ENCODE assay signal across 18 cellular contexts in genomic region chr11:65776710-65777141, GRCh38. TPM values are rescaled to one million over a fixed set of nuclear protein-coding genes. Genes with fewer than 3 reads are reported as not detected.
DNase-seq lines count a peak whose midpoint lies in the region; ATAC-seq and TF ChIP-seq lines count a peak whose summit lies in the region.
"Had no signal": no experiment of that assay in that cellular context is flagged by ENCODE, and none has a peak within 500 bp of the region (broad histone marks: within the 10 kb centered on the region; RNA-seq: fewer than 3 reads in every experiment).

No MANE protein-coding gene starts in this region.

- no peak overlapping the region for H3K23ac ChIP-seq in H9 (ENCODE audit: insufficient read length, low read depth, low read length)

- H3K9me3 Mint-ChIP-seq in CD14-positive monocyte (no peaks in the 10 kb centered on the region), H9 (peaks cover 0 to 2% of the 10 kb centered on the region in 2 experiments; a peak in 1 of 5 replicates)
- H3K9me3 Mint-ChIP-seq in activated naive CD4-positive, alpha-beta T cell treated with anti-CD3 and anti-CD28 coated beads, Interleukin-2, amount 50 U/mL, for 72 hours, result no peaks in the 10 kb centered on the region
- H3K9me3 Mint-ChIP-seq: central memory CD8-positive, alpha-beta T cell had no signal

- no peaks in the 10 kb centered on the region for H3K4me1 ChIP-seq in H9 (ENCODE audit: insufficient read depth, low read length)

- H2BK12ac ChIP-seq in H9 (ENCODE audit: insufficient read length, low read depth, low read length), result no peak overlapping the region

- H2BK120ac ChIP-seq in H9 (ENCODE audit: low read depth, low read length, poor library complexity, severe bottlenecking), result no peak overlapping the region

- no peak overlapping the region for H2BK20ac ChIP-seq in H9 (ENCODE audit: low read depth, low read length, poor library complexity, severe bottlenecking)

- H3K9me3 ChIP-seq in T-helper 17 cell (ENCODE audit: control insufficient read depth, low read length, poor library complexity, severe bottlenecking) (no peaks in the 10 kb centered on the region), H9 (ENCODE audit: control insufficient read depth, low read depth, low read length) (no peaks in the 10 kb centered on the region)

- no peak overlapping the region for H4K91ac ChIP-seq in H9 (ENCODE audit: insufficient read length, low read depth, low read length)

- no peak overlapping the region for H3K4me2 ChIP-seq in H9 (ENCODE audit: insufficient read depth, insufficient read length, low read length)
- H3K4me2 ChIP-seq: KMS-11 had no signal

- H3K4me3 Mint-ChIP-seq in CD14-positive monocyte (peak overlapping the region; percentile 57 to 67), T-helper 17 cell (no peak overlapping the region), H9 (no peak overlapping the region)

- no peak for TF ChIP-seq CTCF in CD14-positive monocyte (IDR thresholded peaks at IDR 0.05)
- no peak for TF ChIP-seq CTCF in H9 (conservative IDR thresholded peaks at IDR 0.05)

- H3K79me2 ChIP-seq in H9 (ENCODE audit: insufficient read depth, low read length), result no peaks in the 10 kb centered on the region

- no peak overlapping the region for H3K14ac ChIP-seq in H9 (ENCODE audit: insufficient read depth, low read length)

- H3K18ac ChIP-seq in H9 (ENCODE audit: insufficient read length, low read depth, low read length), result no peak overlapping the region

- H3K27me3 ChIP-seq in H9 (ENCODE audit: insufficient read depth, low read length), result no peaks in the 10 kb centered on the region
- H3K27me3 ChIP-seq: foreskin keratinocyte had no signal

- H3K9ac ChIP-seq in H9 (ENCODE audit: extremely low read depth, insufficient read length, low read length), result no peak overlapping the region
- H3K9ac ChIP-seq: KMS-11 had no signal

- H4K5ac ChIP-seq in H9 (ENCODE audit: insufficient read length, low read depth, low read length), result no peak overlapping the region

- peak overlapping the region; percentile 99 to 100 (median 100) for H3K27ac Mint-ChIP-seq in CD14-positive monocyte
- H3K27ac Mint-ChIP-seq in T-helper 17 cell, result peak overlapping the region; percentile 37
- peak overlapping the region in 1 of 3 experiments; percentile 85; a peak in 2 of 7 replicates for H3K27ac Mint-ChIP-seq in H9
- H3K27ac Mint-ChIP-seq in activated naive CD4-positive, alpha-beta T cell treated with anti-CD3 and anti-CD28 coated beads, Interleukin-2, amount 50 U/mL, for 72 hours, result peak overlapping the region in 1 of 2 donors; percentile 29
- H3K27ac Mint-ChIP-seq: B cell had no signal

- H3K4me3 ChIP-seq in skin epidermis, result no peak overlapping the region

- H3K27me3 Mint-ChIP-seq in CD14-positive monocyte (ENCODE audit: low read depth in 3 of 3), result peaks cover 0 to 3% (median 0%) of the 10 kb centered on the region in 3 donors
- H3K27me3 Mint-ChIP-seq in T-helper 17 cell, result no peaks in the 10 kb centered on the region
- H3K27me3 Mint-ChIP-seq in H9 (ENCODE audit: low read depth), result peaks cover 2% of the 10 kb centered on the region
- H3K27me3 Mint-ChIP-seq: B cell; central memory CD8-positive, alpha-beta T cell had no signal

- H3K79me1 ChIP-seq in H9 (ENCODE audit: insufficient read depth, low read depth, low read length, poor library complexity, severe bottlenecking), result no peaks in the 10 kb centered on the region

- H2AFZ ChIP-seq in H9 (ENCODE audit: low read length), result no peak overlapping the region

- peaks cover 8% of the 10 kb centered on the region for H3K23me2 ChIP-seq in H9 (ENCODE audit: insufficient read length, low read depth, low read length, poor library complexity, severe bottlenecking)

- no peak overlapping the region for H2BK5ac ChIP-seq in H9 (ENCODE audit: insufficient read length, low read length)

- H3K27ac ChIP-seq in skin epidermis, result peak overlapping the region in 19 of 21 experiments; percentile 12 to 82 (median 54)
- no peak overlapping the region for H3K27ac ChIP-seq in H9 (ENCODE audit: insufficient read length, low read depth, low read length)
- H3K27ac ChIP-seq: foreskin keratinocyte, KMS-11 had no signal

- no CpG with 5 or more reads among the region's 8 CpGs for WGBS in H9 (ENCODE audit: extremely low coverage, insufficient read length, low lambda C conversion rate)

- peaks cover 21 to 43% of the 10 kb centered on the region in 2 donors for H3K36me3 Mint-ChIP-seq in CD14-positive monocyte
- H3K36me3 Mint-ChIP-seq in T-helper 17 cell (ENCODE audit: low read depth), result no peaks in the 10 kb centered on the region
- H3K36me3 Mint-ChIP-seq in H9 (ENCODE audit: insufficient read depth in 1 of 3, low read depth in 3 of 3), result peaks cover 0 to 18% (median 8%) of the 10 kb centered on the region in 3 experiments; a peak in 4 of 7 replicates
- no peaks in the 10 kb centered on the region for H3K36me3 Mint-ChIP-seq in activated naive CD4-positive, alpha-beta T cell treated with anti-CD3 and anti-CD28 coated beads, Interleukin-2, amount 50 U/mL, for 72 hours

- H3K4ac ChIP-seq in H9 (ENCODE audit: low read depth, low read length), result no peak overlapping the region

- H3K4me1 Mint-ChIP-seq in CD14-positive monocyte, result peaks cover 64% of the 10 kb centered on the region
- H3K4me1 Mint-ChIP-seq in T-helper 17 cell, result peaks cover 6% of the 10 kb centered on the region
- H3K4me1 Mint-ChIP-seq in H9, result no peaks in the 10 kb centered on the region; a peak in 1 of 4 replicates

- H3K56ac ChIP-seq in H9 (ENCODE audit: insufficient read length, low read depth, low read length), result no peak overlapping the region

- H3T11ph ChIP-seq in H9 (ENCODE audit: low read length), result no peak overlapping the region

- no peak overlapping the region for H2AK5ac ChIP-seq in H9 (ENCODE audit: insufficient read length, low read length)

- no peaks in the 10 kb centered on the region for H4K20me1 ChIP-seq in H9 (ENCODE audit: control insufficient read depth, insufficient read depth, insufficient read length)

- no peak overlapping the region for H4K8ac ChIP-seq in H9 (replicated peaks; ENCODE audit: insufficient read length, low read depth, low read length)

- intact Hi-C loops in CD14-positive monocyte (cut with micrococcal nuclease), result no loop called here

- no peak for ATAC-seq in T-helper 17 cell
- ATAC-seq in activated naive CD4-positive, alpha-beta T cell treated with anti-CD3 and anti-CD28 coated beads, Interleukin-2, amount 50 U/mL, for 72 hours, result no peak
- ATAC-seq: activated CD4-positive, CD25-positive, alpha-beta regulatory T cell treated with anti-CD3 and anti-CD28 coated beads, Interleukin-2, amount 50 U/mL, for 24 hours; foreskin keratinocyte had no signal

- H2BK15ac ChIP-seq in H9 (ENCODE audit: low read depth, low read length), result no peak overlapping the region

- DNase-seq in CD14-positive monocyte (ENCODE audit: low spot score) (no peak), T-helper 17 cell (no peak), kidney tubule cell (ENCODE audit: low spot score) (peak; percentile 41), foreskin melanocyte (no peak), H9 (no peak)
- DNase-seq in activated naive CD4-positive, alpha-beta T cell treated with anti-CD3 and anti-CD28 coated beads, Interleukin-2, amount 50 U/mL, for 72 hours (ENCODE audit: low spot score in 2 of 2), result no peak
- DNase-seq: DMS153; foreskin keratinocyte; NCI-H1417 treated with DMSO at 0.1 percent for 48 hours; NCI-H2227 treated with DMSO at 0.1 percent for 48 hours; NK-92 treated with Interleukin-12 subunit alpha and Interleukin-12 subunit beta, amount 100 ng/mL, for 24 hours; stimulated activated naive CD4-positive, alpha-beta T cell; T-helper 2 cell had no signal

RNA-seq across cellular contexts. Expression of gene AP5B1, which starts 4.0 kb away (rescaled TPM):
- polyA plus RNA-seq in CD14-positive monocyte, result 10 to 100 TPM; 35.1 to 46.4 TPM
- total RNA-seq in T-helper 17 cell, result 10 to 100 TPM; 12.5 to 17.4 TPM
- 9.4 and 9.6 TPM in 2 replicates for total RNA-seq in H9 (2021)
- 10 to 100 TPM; 10.6 to 25.9 TPM for total RNA-seq in activated naive CD4-positive, alpha-beta T cell treated with anti-CD3 and anti-CD28 coated beads, Interleukin-2, amount 50 U/mL, for 72 hours

RNA-seq across cellular contexts. Expression of gene OVOL1, which starts 10.1 kb away (rescaled TPM):
- not detected for polyA plus RNA-seq in CD14-positive monocyte
- total RNA-seq in T-helper 17 cell (under 1 TPM in 1 of 2 donors, not detected in 1; 0.39 TPM), H9 (2021) (5.1 and 5.7 TPM in 2 replicates)
- 1 to 10 TPM in 1 of 2 donors, not detected in 1; 1.6 TPM for total RNA-seq in activated naive CD4-positive, alpha-beta T cell treated with anti-CD3 and anti-CD28 coated beads, Interleukin-2, amount 50 U/mL, for 72 hours

RNA-seq across cellular contexts. Expression of gene RNASEH2C, which starts 56.1 kb away (rescaled TPM):
- 100 to 1,000 TPM in 1 of 2 donors, 10 to 100 TPM in 1; 95.2 to 131 TPM for polyA plus RNA-seq in CD14-positive monocyte
- total RNA-seq in T-helper 17 cell, result 10 to 100 TPM; 30.8 to 34.3 TPM
- total RNA-seq in H9 (2021), result 53.8 and 57.7 TPM in 2 replicates
- 10 to 100 TPM; 40.9 to 93.0 TPM for total RNA-seq in activated naive CD4-positive, alpha-beta T cell treated with anti-CD3 and anti-CD28 coated beads, Interleukin-2, amount 50 U/mL, for 72 hours

RNA-seq across cellular contexts. Expression of gene SNX32, which starts 57.0 kb away (rescaled TPM):
- polyA plus RNA-seq in CD14-positive monocyte, result under 1 TPM; 0.12 to 0.40 TPM
- under 1 TPM; 0.27 to 0.34 TPM for total RNA-seq in T-helper 17 cell
- 0.88 and 1.2 TPM in 2 replicates for total RNA-seq in H9 (2021)
- 1 to 10 TPM; 3.8 to 5.0 TPM for total RNA-seq in activated naive CD4-positive, alpha-beta T cell treated with anti-CD3 and anti-CD28 coated beads, Interleukin-2, amount 50 U/mL, for 72 hours

Comparison
In these comparisons a context has a peak if more than half of its experiments do, and no peak if none do; other contexts are left out.
1. H3K4me3 Mint-ChIP-seq: peak in CD14-positive monocyte (2 of 2); none in T-helper 17 cell (single experiment) and H9 (0 of 2).